In genomic region chr13:76656056-76656455, GRCh38 we compare ENCODE assay signal across 9 cellular contexts.
"Had no signal": no experiment of that assay in that cellular context is flagged by ENCODE, and none has a peak within 500 bp of the region (broad histone marks: within the 10 kb centered on the region; RNA-seq: fewer than 3 reads in every experiment).

No MANE protein-coding gene starts in this region.

- DNase-seq: activated CD4-positive, alpha-beta memory T cell treated with anti-CD3 and anti-CD28 coated beads for 36 hours; activated effector memory CD4-positive, alpha-beta T cell treated with anti-CD3 and anti-CD28 coated beads, Interleukin-2, amount 50 U/mL, for 16 hours; activated T-cell treated with anti-CD3 and anti-CD28 coated beads, Interleukin-2, amount 50 U/mL, for 4 hours; amygdala; effector memory CD8-positive, alpha-beta T cell; ovary; stimulated activated CD4-positive, alpha-beta T cell treated with anti-CD3 and anti-CD28 coated beads, Interleukin-15, amount 100 ng/mL, for 24 hours; stimulated activated CD4-positive, alpha-beta T cell treated with anti-CD3 and anti-CD28 coated beads, Interleukin-4, amount 100 ng/mL, for 24 hours had no signal

- H3K36me3 ChIP-seq: ovary had no signal

- H3K27me3 ChIP-seq: ovary had no signal

- H3K4me3 ChIP-seq: ovary had no signal

- H3K9me3 ChIP-seq: ovary had no signal

- H3K27ac ChIP-seq: ovary had no signal

- ATAC-seq: activated naive CD4-positive, alpha-beta T cell treated with anti-CD3 and anti-CD28 coated beads, Interleukin-2, amount 50 U/mL, for 72 hours; activated T-cell treated with anti-CD3 and anti-CD28 coated beads, Interleukin-2, amount 50 U/mL, for 4 hours; effector memory CD8-positive, alpha-beta T cell had no signal
